In the genomic region with DNA sequence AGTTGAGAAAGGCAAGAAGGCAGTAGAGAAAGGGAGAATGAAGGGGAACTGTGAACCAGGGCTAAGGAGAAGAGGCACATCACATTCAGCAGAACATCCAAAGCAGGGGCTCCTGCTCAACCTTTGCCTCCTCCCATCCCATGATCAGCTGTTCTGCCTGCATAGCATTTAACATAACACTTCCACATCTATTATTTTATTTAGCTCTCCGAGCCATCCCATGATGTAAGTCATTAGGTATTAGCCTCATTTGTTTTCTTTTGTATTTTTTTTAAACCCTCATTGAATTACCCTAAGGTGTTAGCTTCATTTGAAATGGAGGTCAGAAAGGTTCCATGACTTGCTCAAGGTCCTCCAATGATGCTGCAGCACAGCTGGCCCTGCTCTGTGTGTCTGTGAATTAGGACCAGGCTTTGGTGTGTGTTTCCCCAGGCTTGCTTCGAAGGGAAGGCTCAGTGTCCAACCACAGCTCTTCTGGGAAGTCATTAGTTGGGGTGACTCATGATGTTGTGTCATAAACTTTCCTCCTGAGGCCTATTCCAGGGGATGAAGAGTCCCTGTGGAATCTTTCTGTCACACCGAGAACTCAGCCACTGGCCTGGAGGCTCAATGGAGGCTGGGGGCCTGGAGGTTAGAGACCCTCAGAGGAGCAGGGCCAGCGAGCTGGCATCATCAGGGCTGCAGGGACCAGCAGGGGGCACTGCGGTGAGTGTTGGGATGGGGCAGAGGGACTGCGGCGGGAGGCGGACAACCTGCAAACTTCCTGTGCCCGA, we compare ENCODE assay signal across 8 cellular contexts. TPM values are rescaled to one million over a fixed set of nuclear protein-coding genes. Genes with fewer than 3 reads are reported as not detected.
A peak's percentile ranks its signal among the peaks of the same experiment; 100 is the strongest.
DNase-seq lines count a peak whose midpoint lies in the region; ATAC-seq and TF ChIP-seq lines count a peak whose summit lies in the region.

No MANE protein-coding gene starts in this region.

- ATAC-seq in DND-41 (ENCODE audit: insufficient read depth, low read depth) = no peak
- ATAC-seq in stimulated activated memory B cell treated with anti-CD40 and anti-IgM and Interleukin-4, amounts not matched to agents 10 μg/mL and 1 μg/mL and 100 μg/mL, for 72 hours = no peak
- no peak for ATAC-seq in GM21529 (IDR thresholded peaks at IDR 0.05; ENCODE audit: unreplicated experiment)

- H2AFZ ChIP-seq in DND-41 (ENCODE audit: low read depth, low read length) = no peak overlapping the region
- H2AFZ ChIP-seq in Loucy (ENCODE audit: low read length) = peak overlapping the region; percentile 26
- peak overlapping the region; percentile 78 for H2AFZ ChIP-seq in mammary epithelial cell (ENCODE audit: low read depth, low read length)
- no peak overlapping the region for H2AFZ ChIP-seq in neuronal stem cell (ENCODE audit: low read length)

- H3K4me3 ChIP-seq in DND-41 (ENCODE audit: low read depth in 1 of 2, low read length in 2 of 2) (no peak overlapping the region), Loucy (ENCODE audit: low read length, poor library complexity, severe bottlenecking) (no peak overlapping the region), mammary epithelial cell (replicated peaks in 1 of 3; ENCODE audit: insufficient read depth in 1 of 3, low read depth in 2 of 3, low read length in 3 of 3) (no peak overlapping the region), neuronal stem cell (ENCODE audit: low read length in 2 of 2) (no peak overlapping the region)

- H2BK5ac ChIP-seq in neuronal stem cell (ENCODE audit: low read length) = no peak overlapping the region

- no peaks in the 10 kb centered on the region for H3K36me3 Mint-ChIP-seq in stimulated activated memory B cell treated with anti-CD40 and anti-IgM and Interleukin-4, amounts not matched to agents 10 μg/mL and 1 μg/mL and 100 μg/mL, for 72 hours

- H3K27ac ChIP-seq in DND-41 (ENCODE audit: low read length) (no peak overlapping the region), mammary epithelial cell (ENCODE audit: insufficient read depth, low read depth, low read length) (peak overlapping the region; percentile 53), neuronal stem cell (replicated peaks; ENCODE audit: low read length) (no peak overlapping the region)

- dilution Hi-C loops in mammary epithelial cell (cut with HindIII; ENCODE audit: low sequenced_read_pairs) = no loop called here

- TF ChIP-seq CTCF in DND-41 (IDR thresholded peaks at IDR 0.05; ENCODE audit: borderline replicate concordance, extremely low read depth, low read length, poor library complexity, severe bottlenecking) (peak; percentile 46), Loucy (conservative IDR thresholded peaks at IDR 0.05; ENCODE audit: low read length) (peak; percentile 59), mammary epithelial cell (conservative IDR thresholded peaks at IDR 0.05 in 1 of 2, IDR thresholded peaks at IDR 0.05 in 1 of 2; ENCODE audit: extremely low read depth in 1 of 2, insufficient read depth in 1 of 2, low read depth in 1 of 2, low read length in 2 of 2) (peak in 1 of 2 donors; percentile 12)

- no peaks in the 10 kb centered on the region for H3K9me2 ChIP-seq in Loucy (replicated peaks; ENCODE audit: low read depth, low read length)

- CTCF ChIA-PET in mammary epithelial cell (lab: Charles Lee; ENCODE audit: low non-redundant PET) = interaction anchor here (0.5 to 1.2 kb wide), 3 partner anchors 26 to 46 kb away, joined by 3 to 6 read pairs (median 4); partner anchors contain the start of gene PPA1

- H3K18ac ChIP-seq in neuronal stem cell (ENCODE audit: low read length) = peak overlapping the region; percentile 83

- intact Hi-C loops in mammary epithelial cell (cut with micrococcal nuclease) = loop anchor here (1.0 to 5.0 kb wide), 3 partner anchors 23 to 65 kb away; partner anchors contain the start of gene PPA1

- H3K27me3 ChIP-seq in DND-41 (ENCODE audit: insufficient read depth, low read length, poor library complexity) = peaks cover 6% of the 10 kb centered on the region
- no peaks in the 10 kb centered on the region for H3K27me3 ChIP-seq in Loucy (ENCODE audit: insufficient read depth, low read length, poor library complexity, severe bottlenecking)
- no peaks in the 10 kb centered on the region for H3K27me3 ChIP-seq in mammary epithelial cell (ENCODE audit: insufficient read depth, low read length)
- H3K27me3 ChIP-seq in neuronal stem cell (ENCODE audit: control insufficient read depth in 3 of 3, insufficient read depth in 3 of 3, low read depth in 1 of 3, low read length in 3 of 3) = peaks cover 0 to 3% (median 2%) of the 10 kb centered on the region in 3 experiments

- H3K9me3 Mint-ChIP-seq in stimulated activated memory B cell treated with anti-CD40 and anti-IgM and Interleukin-4, amounts not matched to agents 10 μg/mL and 1 μg/mL and 100 μg/mL, for 72 hours = no peaks in the 10 kb centered on the region

- H4K8ac ChIP-seq in neuronal stem cell (ENCODE audit: low read depth, low read length) = no peak overlapping the region

- no peak overlapping the region for H4K91ac ChIP-seq in neuronal stem cell (ENCODE audit: low read depth, low read length, poor library complexity)

- H3K4me1 Mint-ChIP-seq in stimulated activated memory B cell treated with anti-CD40 and anti-IgM and Interleukin-4, amounts not matched to agents 10 μg/mL and 1 μg/mL and 100 μg/mL, for 72 hours = peaks cover 14% of the 10 kb centered on the region

- H3K4me2 ChIP-seq in DND-41 (ENCODE audit: insufficient read depth, low read length) (no peak overlapping the region), Loucy (ENCODE audit: low read depth, low read length, poor library complexity, severe bottlenecking) (no peak overlapping the region), mammary epithelial cell (ENCODE audit: insufficient read depth, low read depth, low read length) (peak overlapping the region; percentile 44), neuronal stem cell (ENCODE audit: insufficient read depth, low read length, poor library complexity, severe bottlenecking) (no peak overlapping the region)

- in situ Hi-C loops in mammary epithelial cell (cut with MboI; ENCODE audit: low sequenced_read_pairs in 2 of 2) = no loop called here

- no peak overlapping the region for H3K14ac ChIP-seq in neuronal stem cell (ENCODE audit: low read length)

- H3K4me3 Mint-ChIP-seq in stimulated activated memory B cell treated with anti-CD40 and anti-IgM and Interleukin-4, amounts not matched to agents 10 μg/mL and 1 μg/mL and 100 μg/mL, for 72 hours = no peak overlapping the region

- no peaks in the 10 kb centered on the region for H3F3A ChIP-seq in Loucy (ENCODE audit: low read depth)

- H3K27ac Mint-ChIP-seq in stimulated activated memory B cell treated with anti-CD40 and anti-IgM and Interleukin-4, amounts not matched to agents 10 μg/mL and 1 μg/mL and 100 μg/mL, for 72 hours = no peak overlapping the region

- no peak overlapping the region for H2AK5ac ChIP-seq in neuronal stem cell (ENCODE audit: low read depth, low read length)

- H2BK120ac ChIP-seq in neuronal stem cell (ENCODE audit: low read depth, low read length) = no peak overlapping the region

- WGBS in mammary epithelial cell (ENCODE audit: low coverage, missing lambda C conversion rate) = 60% methylated on average over 8 of the region's 9 CpGs
- no CpG with 5 or more reads among the region's 9 CpGs for WGBS in neuronal stem cell (ENCODE audit: extremely low coverage in 2 of 2, insufficient read length in 2 of 2, insufficient replicate concordance in 1 of 2), 2 donors

- DNase-seq in DND-41 (no peak), mammary epithelial cell (peak; percentile 97), neuronal stem cell (ENCODE audit: low spot score) (no peak), NCI-H2227 (lab: John Stamatoyannopoulos, UW; ENCODE audit: unreplicated experiment) (no peak), NCI-H526 treated with DMSO at 0.1 percent for 48 hours (lab: John Stamatoyannopoulos, UW) (no peak)

- no peak overlapping the region for H2BK12ac ChIP-seq in neuronal stem cell (ENCODE audit: low read length)

- H3K4me1 ChIP-seq in DND-41 (ENCODE audit: insufficient read depth, low read length) (no peaks in the 10 kb centered on the region), Loucy (ENCODE audit: insufficient read depth, low read length, poor library complexity, severe bottlenecking) (peaks cover 11% of the 10 kb centered on the region), mammary epithelial cell (ENCODE audit: insufficient read depth, low read length) (peaks cover 26% of the 10 kb centered on the region), neuronal stem cell (ENCODE audit: control insufficient read depth in 2 of 2, insufficient read depth in 1 of 2, low read depth in 1 of 2, low read length in 2 of 2) (no peaks in the 10 kb centered on the region)

- H4K20me1 ChIP-seq in DND-41 (ENCODE audit: insufficient read depth, low read length) (no peaks in the 10 kb centered on the region), Loucy (ENCODE audit: insufficient read depth, low read length, poor library complexity, severe bottlenecking) (no peaks in the 10 kb centered on the region), mammary epithelial cell (ENCODE audit: insufficient read depth, low read length) (no peaks in the 10 kb centered on the region)

- no peak overlapping the region for H2BK15ac ChIP-seq in neuronal stem cell (ENCODE audit: low read length)

- H3K36me3 ChIP-seq in DND-41 (ENCODE audit: insufficient read depth, low read length) (no peaks in the 10 kb centered on the region), Loucy (ENCODE audit: insufficient read depth, low read length) (no peaks in the 10 kb centered on the region), mammary epithelial cell (ENCODE audit: insufficient read depth, low read length) (no peaks in the 10 kb centered on the region), neuronal stem cell (replicated peaks in 1 of 2; ENCODE audit: control insufficient read depth in 2 of 2, insufficient read depth in 2 of 2, low read length in 2 of 2) (no peaks in the 10 kb centered on the region)

- peaks cover 18% of the 10 kb centered on the region for H3K27me3 Mint-ChIP-seq in stimulated activated memory B cell treated with anti-CD40 and anti-IgM and Interleukin-4, amounts not matched to agents 10 μg/mL and 1 μg/mL and 100 μg/mL, for 72 hours

- BruUV-seq in mammary epithelial cell (replicated peaks; lab: Mats Ljungman, UMichigan) = TSS peak; percentile 83

- H3K9me3 ChIP-seq in DND-41 (ENCODE audit: insufficient read depth, low read length, severe bottlenecking) (no peaks in the 10 kb centered on the region), Loucy (ENCODE audit: insufficient read depth, low read depth, low read length) (no peaks in the 10 kb centered on the region), mammary epithelial cell (replicated peaks; ENCODE audit: insufficient read depth, low read length) (no peaks in the 10 kb centered on the region), neuronal stem cell (replicated peaks in 1 of 2; ENCODE audit: control insufficient read depth in 2 of 2, insufficient read depth in 1 of 2, low read depth in 1 of 2, low read length in 2 of 2) (no peaks in the 10 kb centered on the region)

- H3K4ac ChIP-seq in neuronal stem cell (ENCODE audit: low read length) = no peak overlapping the region

- H3K79me1 ChIP-seq in neuronal stem cell (ENCODE audit: low read depth, low read length) = no peaks in the 10 kb centered on the region

- no peak overlapping the region for H3K23ac ChIP-seq in neuronal stem cell (ENCODE audit: low read depth, low read length, poor library complexity)

- H3K79me2 ChIP-seq in DND-41 (ENCODE audit: insufficient read depth, low read length) (no peaks in the 10 kb centered on the region), Loucy (ENCODE audit: insufficient read depth, low read length) (no peaks in the 10 kb centered on the region), mammary epithelial cell (ENCODE audit: insufficient read depth, low read length) (no peaks in the 10 kb centered on the region)

- H3K9ac ChIP-seq in DND-41 (ENCODE audit: low read depth, low read length) = no peak overlapping the region
- no peak overlapping the region for H3K9ac ChIP-seq in Loucy (ENCODE audit: low read depth, low read length, poor library complexity, severe bottlenecking)
- no peak overlapping the region for H3K9ac ChIP-seq in mammary epithelial cell (ENCODE audit: insufficient read depth, low read length)
- no peak overlapping the region for H3K9ac ChIP-seq in neuronal stem cell (ENCODE audit: low read depth, low read length, poor library complexity)

RNA-seq across cellular contexts. Expression of gene NPFFR1, which starts 16.5 kb away (rescaled TPM):
- under 1 TPM in 1 of 2 donors, not detected in 1; under 0.01 TPM for total RNA-seq in mammary epithelial cell
- polyA plus RNA-seq in mammary epithelial cell = 0.01 TPM
- polyA minus RNA-seq in mammary epithelial cell = not detected
- polyA plus RNA-seq in neuronal stem cell (2013, experiment 1 of 2) = 0.06 TPM
- 0.06 TPM for polyA plus RNA-seq in neuronal stem cell (2013, experiment 2 of 2)

RNA-seq across cellular contexts. Expression of gene PPA1, which starts 34.1 kb away (rescaled TPM):
- total RNA-seq in mammary epithelial cell = 100 to 1,000 TPM; 170 to 218 TPM
- 181 TPM for polyA plus RNA-seq in mammary epithelial cell
- polyA minus RNA-seq in mammary epithelial cell = 51.6 TPM
- 169 TPM for polyA plus RNA-seq in neuronal stem cell (2013, experiment 1 of 2)
- 171 TPM for polyA plus RNA-seq in neuronal stem cell (2013, experiment 2 of 2)

Comparison
In these comparisons a context has a peak if more than half of its experiments do, and no peak if none do; other contexts are left out.
1. H2AFZ ChIP-seq: peak in Loucy (single experiment) and mammary epithelial cell (single experiment); none in DND-41 (single experiment) and neuronal stem cell (single experiment).